ENCODE assay signal across 24 cellular contexts in genomic region chr20:63344616-63345327, GRCh38. TPM values are rescaled to one million over a fixed set of nuclear protein-coding genes. Genes with fewer than 3 reads are reported as not detected.
DNase-seq lines count a peak whose midpoint lies in the region; ATAC-seq, FAIRE-seq and TF ChIP-seq lines count a peak whose summit lies in the region.
"Had no signal": no experiment of that assay in that cellular context is flagged by ENCODE, and none has a peak within 500 bp of the region (broad histone marks: within the 10 kb centered on the region; RNA-seq: fewer than 3 reads in every experiment).

No MANE protein-coding gene starts in this region.

- H3K4me3 ChIP-seq in SJCRH30 (no peak overlapping the region; the same call in 1 of the 2 replicates), kidney (ENCODE audit: low read length in 2 of 2) (no peak overlapping the region), upper lobe of right lung (no peak overlapping the region)
- H3K4me3 ChIP-seq: GM12878, left lung, skin epidermis had no signal

- TF ChIP-seq POLR2A in GM12892 (IDR thresholded peaks at IDR 0.05; ENCODE audit: low read depth, low read length), result no peak

- no peak for TF ChIP-seq CTCF in kidney (IDR thresholded peaks at IDR 0.05; ENCODE audit: borderline replicate concordance, extremely low read depth, insufficient read depth)
- no peak for TF ChIP-seq CTCF in upper lobe of right lung (IDR thresholded peaks at IDR 0.05)

- H3K27me3 ChIP-seq in SJCRH30 (peaks cover 16% of the 10 kb centered on the region), upper lobe of right lung (peaks cover 30% of the 10 kb centered on the region)

- no peaks in the 10 kb centered on the region for H3K36me3 ChIP-seq in SJCRH30
- H3K36me3 ChIP-seq in kidney (ENCODE audit: control insufficient read depth in 1 of 2, insufficient read depth in 2 of 2, low read length in 2 of 2), result no peaks in the 10 kb centered on the region
- no peaks in the 10 kb centered on the region for H3K36me3 ChIP-seq in upper lobe of right lung
- H3K36me3 ChIP-seq: left lung had no signal

- H3K9me3 ChIP-seq in SJCRH30 (replicated peaks) (no peaks in the 10 kb centered on the region), kidney (ENCODE audit: control insufficient read depth in 1 of 2, low read length in 2 of 2) (no peaks in the 10 kb centered on the region), upper lobe of right lung (no peaks in the 10 kb centered on the region)

- no peak overlapping the region for H3K9ac ChIP-seq in kidney (ENCODE audit: low read length in 2 of 2)

- peaks cover 35% of the 10 kb centered on the region for H3K4me1 ChIP-seq in SJCRH30
- peaks cover 0 to 2% of the 10 kb centered on the region in 2 donors for H3K4me1 ChIP-seq in kidney (ENCODE audit: control insufficient read depth in 1 of 2, insufficient read depth in 1 of 2, low read depth in 1 of 2, low read length in 2 of 2)
- peaks cover 4% of the 10 kb centered on the region for H3K4me1 ChIP-seq in upper lobe of right lung
- H3K4me1 ChIP-seq: left lung had no signal

- peak; percentile 74 to 77 for DNase-seq in SJCRH30
- peak; percentile 42 for DNase-seq in fibroblast of peridontal ligament (ENCODE audit: extremely low read depth)
- peak; percentile 58 for DNase-seq in kidney
- no peak for DNase-seq in upper lobe of right lung
- no peak for DNase-seq in GM12892 (ENCODE audit: insufficient read length)
- DNase-seq in activated CD8-positive, alpha-beta memory T cell treated with anti-CD3 and anti-CD28 coated beads, Interleukin-2, amount 50 U/mL, for 4 hours, result no peak
- DNase-seq: AML-193; effector CD4-positive, alpha-beta T cell; Kasumi-1; NCI-H1048; NCI-H2029; OCI-M1; SHP77; stimulated activated naive B cell treated with anti-CD40 and anti-IgM and Interleukin-4, amounts not matched to agents 10 μg/mL and 1 μg/mL and 100 μg/mL, for 72 hours; T-cell had no signal

- intact Hi-C loops in kidney (cut with DNase I) (no loop called here), upper lobe of right lung (cut with DNase I) (no loop called here)

- H3K27ac ChIP-seq in SJCRH30 (peak overlapping the region; percentile 69; the same call in 1 of the 2 replicates), kidney (ENCODE audit: low read depth in 2 of 2, low read length in 2 of 2) (no peak overlapping the region), upper lobe of right lung (no peak overlapping the region)
- H3K27ac ChIP-seq: left lung, skin epidermis had no signal

- FAIRE-seq in kidney (lab: Jason Lieb, UNC) (no peak), GM12892 (lab: Jason Lieb, UNC) (no peak)
- FAIRE-seq: astrocyte, GM12878 had no signal

- ATAC-seq in upper lobe of right lung (peak; percentile 6), GM18873 (IDR thresholded peaks at IDR 0.05; ENCODE audit: low FRiP score, unreplicated experiment) (no peak)
- ATAC-seq: GM12878; left lung; stimulated activated naive B cell treated with anti-CD40 and anti-IgM and Interleukin-4, amounts not matched to agents 10 μg/mL and 1 μg/mL and 100 μg/mL, for 72 hours; T-cell had no signal

RNA-seq across cellular contexts. Expression of gene CHRNA4, which starts 16.4 kb away (rescaled TPM):
- 0.06 TPM in 1 of 2 replicates, not detected in the other for total RNA-seq in SJCRH30 (2014; rRNA removed; shearing (Covaris generic))
- total RNA-seq in kidney, result 0.44 TPM
- 0.67 TPM for polyA plus RNA-seq in kidney (ENCODE audit: insufficient read depth, low read depth, low replicate concordance)
- 0.06 TPM for total RNA-seq in upper lobe of right lung
- polyA plus RNA-seq in GM12892 (2012; ENCODE audit: missing spikeins), result 0.08 TPM
- total RNA-seq: activated CD8-positive, alpha-beta memory T cell treated with anti-CD3 and anti-CD28 coated beads for 36 hours; activated T-helper 1 cell treated with anti-CD3 and anti-CD28 coated beads, Interleukin-12 subunit alpha, Interleukin-12 subunit beta, Interleukin-2, Interleukin-4 antibody, amounts not matched to agents 30 ng/mL and 10 ng/mL and 1 ng/mL, durations not matched to agents 14 hours and 24 hours and 36 hours; left lung; mononuclear cell; T-cell had no signal

RNA-seq across cellular contexts. Expression of gene COL20A1, which starts 51.8 kb away (rescaled TPM):
- 0.18 TPM in 1 of 2 replicates, not detected in the other for total RNA-seq in SJCRH30 (2014; rRNA removed; shearing (Covaris generic))
- total RNA-seq in kidney (not detected), upper lobe of right lung (not detected)
- polyA plus RNA-seq in kidney (ENCODE audit: insufficient read depth, low read depth, low replicate concordance), result 0.58 TPM
- not detected for polyA plus RNA-seq in GM12892 (2012; ENCODE audit: missing spikeins)
- total RNA-seq: activated CD8-positive, alpha-beta memory T cell treated with anti-CD3 and anti-CD28 coated beads for 36 hours; activated T-helper 1 cell treated with anti-CD3 and anti-CD28 coated beads, Interleukin-12 subunit alpha, Interleukin-12 subunit beta, Interleukin-2, Interleukin-4 antibody, amounts not matched to agents 30 ng/mL and 10 ng/mL and 1 ng/mL, durations not matched to agents 14 hours and 24 hours and 36 hours; GM12878; left lung; mononuclear cell had no signal
- polyA plus RNA-seq: esophagus, GM12878 had no signal

Comparison
In these comparisons a context has a peak if more than half of its experiments do, and no peak if none do; other contexts are left out.
1. DNase-seq: peak in SJCRH30 (2 of 2), fibroblast of peridontal ligament (single experiment) and kidney (single experiment); none in upper lobe of right lung (single experiment), GM12892 (single experiment) and activated CD8-positive, alpha-beta memory T cell treated with anti-CD3 and anti-CD28 coated beads, Interleukin-2, amount 50 U/mL, for 4 hours (single experiment).